38 cellular contexts compared by ENCODE assay signal in the genomic region with DNA sequence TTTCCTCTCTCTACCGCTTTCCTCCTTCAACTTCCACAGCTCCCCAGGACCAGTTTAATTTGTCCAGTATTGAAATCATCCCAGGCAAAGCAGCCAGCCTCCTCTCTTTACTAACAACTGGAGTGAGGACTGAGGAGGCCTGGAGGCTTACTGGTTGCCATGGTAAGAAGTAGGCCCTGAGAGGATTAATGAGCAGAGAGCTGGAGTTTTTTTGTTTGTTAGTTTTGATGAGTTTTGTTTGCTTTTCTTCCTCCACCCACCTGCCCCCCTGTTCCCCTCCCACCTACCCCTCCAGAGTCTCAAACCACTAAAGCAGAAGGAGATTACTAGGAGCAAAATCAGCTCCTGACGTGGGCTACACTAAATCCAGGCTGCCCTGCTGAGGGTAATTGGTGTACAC. TPM values are rescaled to one million over a fixed set of nuclear protein-coding genes. Genes with fewer than 3 reads are reported as not detected.
"Had no signal": no experiment of that assay in that cellular context is flagged by ENCODE, and none has a peak within 500 bp of the region (broad histone marks: within the 10 kb centered on the region; RNA-seq: fewer than 3 reads in every experiment).

No MANE protein-coding gene starts in this region.

- H3K4me1 ChIP-seq: esophagus muscularis mucosa, heart right ventricle, left ventricle myocardium inferior, prostate gland, sigmoid colon, stomach, thyroid gland, upper lobe of right lung had no signal

- FAIRE-seq: islet of Langerhans, small intestine, TTC549 had no signal

- H3K36me3 ChIP-seq: cardiac muscle cell, esophagus muscularis mucosa, heart right ventricle, left ventricle myocardium inferior, neutrophil, prostate gland, sigmoid colon, stomach, thyroid gland, upper lobe of right lung had no signal

- H3K27me3 ChIP-seq: cardiac muscle cell, neutrophil, sigmoid colon, thyroid gland, upper lobe of right lung had no signal

- H3K4me3 ChIP-seq: cardiac muscle cell, coronary artery, dorsolateral prefrontal cortex, esophagus muscularis mucosa, heart right ventricle, left ventricle myocardium inferior, lung, prostate gland, sigmoid colon, stomach, thyroid gland, upper lobe of right lung had no signal

- ATAC-seq: activated CD4-positive, CD25-positive, alpha-beta regulatory T cell treated with anti-CD3 and anti-CD28 coated beads, Interleukin-2, amount 50 U/mL, for 24 hours; heart right ventricle; natural killer cell; stimulated activated naive B cell treated with anti-CD40 and anti-IgM and Interleukin-4, amounts not matched to agents 10 μg/mL and 1 μg/mL and 100 μg/mL, for 72 hours; upper lobe of right lung had no signal

- DNase-seq: activated CD4-positive, alpha-beta T cell treated with anti-CD3 and anti-CD28 coated beads for 48 hours; activated CD4-positive, alpha-beta T cell treated with anti-CD3 and anti-CD28 coated beads, Interleukin-2, amount 50 U/mL, for 48 hours; activated CD8-positive, alpha-beta memory T cell treated with anti-CD3 and anti-CD28 coated beads for 24 hours; activated effector memory CD4-positive, alpha-beta T cell treated with Interleukin-2 at 50 U/mL for 16 hours; activated naive CD4-positive, alpha-beta T cell treated with Interleukin-2 at 50 U/mL for 16 hours; anterior cingulate cortex; dorsolateral prefrontal cortex; foreskin melanocyte; heart right ventricle; left ventricle myocardium inferior; mesendoderm; natural killer cell; retina; sigmoid colon; small intestine; stimulated activated CD4-positive, alpha-beta T cell treated with anti-CD3 and anti-CD28 coated beads, Interleukin-1b, Interleukin-23, amount 100 ng/mL, for 48 hours; stimulated activated CD4-positive, alpha-beta T cell treated with anti-CD3 and anti-CD28 coated beads, Interleukin-4, amount 100 ng/mL, for 4 hours; stimulated activated CD8-positive, alpha-beta memory T cell treated with anti-CD3 and anti-CD28 coated beads, Interleukin-4, amount 100 ng/mL, for 48 hours; stimulated activated naive B cell treated with anti-CD40 and anti-IgM and Interleukin-4, amounts not matched to agents 10 μg/mL and 1 μg/mL and 100 μg/mL, for 72 hours; stomach; T-helper 9 cell; thyroid gland; upper lobe of right lung had no signal

- H3K27ac ChIP-seq: cardiac muscle cell, coronary artery, dorsolateral prefrontal cortex, esophagus muscularis mucosa, heart right ventricle, left ventricle myocardium inferior, neutrophil, prostate gland, sigmoid colon, stomach, thyroid gland, upper lobe of right lung, VCaP had no signal

- H3K9me3 ChIP-seq: esophagus muscularis mucosa, heart right ventricle, left ventricle myocardium inferior, neutrophil, prostate gland, sigmoid colon, stomach, thyroid gland, upper lobe of right lung had no signal

RNA-seq across cellular contexts. Expression of a gene that starts 29.4 kb away (rescaled TPM):
- total RNA-seq: glomerular endothelial cell, mononuclear cell, natural killer cell, upper lobe of right lung had no signal
- polyA plus RNA-seq: cardiac muscle cell had no signal

RNA-seq across cellular contexts. Expression of a gene that starts 36.5 kb away (rescaled TPM):
- total RNA-seq: cardiac muscle cell, cerebellum, esophagus muscularis mucosa, glomerular endothelial cell, left ventricle myocardium inferior, mononuclear cell, natural killer cell, osteocyte, sigmoid colon, stomach, thyroid gland, upper lobe of right lung had no signal
- polyA plus RNA-seq: adipose tissue, sigmoid colon, small intestine, stomach had no signal
